In genomic region chr4:1410491-1411325, GRCh38 we compare ENCODE assay signal across 1 cellular context.
TF ChIP-seq lines count a peak whose summit lies in the region.

No MANE protein-coding gene starts in this region.

TF ChIP-seq in GM12878, 131 proteins besides CTCF, POLR2A, EP300 and RAD21 (continued from another document):
- TF ChIP-seq E2F4 (IDR thresholded peaks at IDR 0.05; ENCODE audit: low read depth, low read length) (no peak), CHD1 (IDR thresholded peaks at IDR 0.05; ENCODE audit: low read depth, low read length) (no peak), ZNF687 (IDR thresholded peaks at IDR 0.05) (no peak), ZBTB11 (CRISPR knock-in tag; IDR thresholded peaks at IDR 0.05) (no peak), TAF1 (IDR thresholded peaks at IDR 0.05; ENCODE audit: borderline replicate concordance, low read depth, low read length) (no peak), NKRF (conservative IDR thresholded peaks at IDR 0.05) (0 out of 2 replicates have a peak, but pooled peaks have one; percentile 37), EGR1 (IDR thresholded peaks at IDR 0.05; ENCODE audit: borderline replicate concordance in 1 of 2, low read depth in 2 of 2, low read length in 2 of 2) (0 out of 3 replicates have a peak, but pooled peaks of 1 of the 2 experiments have one; percentile 10), BMI1 (IDR thresholded peaks at IDR 0.05; ENCODE audit: borderline replicate concordance) (no peak), ELK1 (IDR thresholded peaks at IDR 0.05; ENCODE audit: low read depth, low read length) (no peak), RUNX3 (IDR thresholded peaks at IDR 0.05; ENCODE audit: low read length) (no peak), IKZF1 (conservative IDR thresholded peaks at IDR 0.05) (no peak), TCF3 (IDR thresholded peaks at IDR 0.05; ENCODE audit: borderline replicate concordance, insufficient read depth, low read depth, low read length) (no peak), MTA3 (IDR thresholded peaks at IDR 0.05; ENCODE audit: borderline replicate concordance, low read length) (no peak), SUPT20H (IDR thresholded peaks at IDR 0.05; ENCODE audit: borderline replicate concordance, control insufficient read depth, low read depth, low read length) (no peak), CBX3 (IDR thresholded peaks at IDR 0.05; ENCODE audit: borderline replicate concordance, low read depth) (no peak), SKIL (IDR thresholded peaks at IDR 0.05; ENCODE audit: low read depth, poor library complexity, severe bottlenecking) (no peak), BCL3 (IDR thresholded peaks at IDR 0.05; ENCODE audit: borderline replicate concordance, insufficient read depth, low read depth, low read length, poor library complexity, severe bottlenecking) (no peak), ASH2L (IDR thresholded peaks at IDR 0.05; ENCODE audit: borderline replicate concordance, low read depth) (no peak), SIN3A (IDR thresholded peaks at IDR 0.05; ENCODE audit: low read depth, low read length) (0 out of 2 replicates have a peak, but pooled peaks have one; percentile 64), HDAC2 (IDR thresholded peaks at IDR 0.05) (no peak), SMAD5 (IDR thresholded peaks at IDR 0.05; ENCODE audit: low read depth) (no peak), PAX8 (IDR thresholded peaks at IDR 0.05) (no peak), NBN (IDR thresholded peaks at IDR 0.05) (no peak), TCF7 (IDR thresholded peaks at IDR 0.05; ENCODE audit: borderline replicate concordance) (no peak), ATF7 (IDR thresholded peaks at IDR 0.05; ENCODE audit: low read depth) (no peak), PAX5 (IDR thresholded peaks at IDR 0.05; ENCODE audit: borderline replicate concordance, low read depth, low read length) (no peak), REST (IDR thresholded peaks at IDR 0.05; ENCODE audit: low read depth, low read length) (peak; percentile 96), YY1 (IDR thresholded peaks at IDR 0.05; ENCODE audit: low read depth, low read length) (no peak), RB1 (IDR thresholded peaks at IDR 0.05; ENCODE audit: borderline replicate concordance) (no peak), SREBF1 (IDR thresholded peaks at IDR 0.05; ENCODE audit: low read length) (peak; percentile 82), FOS (IDR thresholded peaks at IDR 0.05; ENCODE audit: borderline replicate concordance, extremely low read depth, insufficient read length) (no peak), E2F8 (IDR thresholded peaks at IDR 0.05; ENCODE audit: low read depth, partially characterized antibody) (no peak), MEF2B (IDR thresholded peaks at IDR 0.05; ENCODE audit: partially characterized antibody, poor library complexity, severe bottlenecking) (no peak), KAT2A (conservative IDR thresholded peaks at IDR 0.05; ENCODE audit: control insufficient read depth, low read depth, low read length) (no peak), MXI1 (IDR thresholded peaks at IDR 0.05; ENCODE audit: low read depth, low read length) (peak; percentile 74), YBX1 (IDR thresholded peaks at IDR 0.05) (no peak)
